In the genomic region with DNA sequence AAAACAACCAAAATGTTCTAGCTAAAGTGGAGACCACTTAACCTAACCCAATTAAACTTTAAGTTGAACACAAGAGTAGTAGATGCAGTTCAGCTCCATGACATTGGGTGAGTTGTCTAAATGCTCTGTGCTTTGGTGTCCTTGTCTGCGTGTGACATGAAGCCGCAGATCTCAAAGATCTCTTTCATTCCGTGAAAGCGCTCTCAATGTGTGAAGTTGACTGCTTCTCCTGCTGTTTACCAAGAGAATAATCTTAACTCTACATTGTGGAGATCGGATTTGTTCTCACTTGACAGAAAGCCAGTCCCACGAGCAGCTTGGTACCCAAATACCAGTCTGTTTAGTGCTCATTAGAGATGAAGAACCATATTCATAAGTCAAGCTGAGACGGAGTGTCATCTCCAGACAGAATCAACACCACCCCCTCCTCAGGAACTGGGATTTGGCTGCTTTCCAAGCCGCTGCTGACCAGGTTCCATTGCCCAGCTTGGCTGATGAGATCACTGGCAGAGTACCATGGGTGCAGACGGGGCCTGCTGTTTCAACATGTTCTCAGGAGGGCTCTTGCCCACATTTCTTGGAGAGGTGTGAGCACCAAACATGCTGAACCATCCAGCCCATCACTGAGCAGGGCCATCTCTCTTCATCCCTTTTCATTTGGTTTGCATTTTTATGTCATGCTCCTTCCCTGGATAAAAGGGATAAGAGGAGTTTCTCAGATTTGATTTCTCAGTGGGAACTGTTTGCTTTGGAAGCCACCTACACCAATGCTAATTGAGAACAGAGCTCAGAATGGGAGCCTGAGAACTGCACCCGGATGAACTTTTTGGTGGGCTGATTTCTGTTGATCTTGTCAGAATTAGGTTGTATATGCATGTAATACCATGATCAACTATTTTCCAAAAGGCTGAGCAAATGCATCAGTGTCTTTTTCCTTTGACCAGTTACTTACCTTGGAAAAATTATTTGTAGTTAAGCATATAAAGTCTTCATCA, we compare ENCODE assay signal across 8 cellular contexts.
A peak's percentile ranks its signal among the peaks of the same experiment; 100 is the strongest.
DNase-seq lines count a peak whose midpoint lies in the region; ATAC-seq and TF ChIP-seq lines count a peak whose summit lies in the region.

No MANE protein-coding gene starts in this region.

- peak overlapping the region; percentile 81 for H3K27ac ChIP-seq in RWPE1

- DNase-seq in Daoy (ENCODE audit: low read depth) (peak; percentile 78), RWPE1 (ENCODE audit: low spot score) (peak; percentile 27), fibroblast of peridontal ligament (ENCODE audit: extremely low read depth) (peak; percentile 70), pons (ENCODE audit: low spot score) (peak; percentile 87), activated T-cell treated with anti-CD3 and anti-CD28 coated beads for 4 hours (no peak)
- DNase-seq in activated CD4-positive, CD25-positive, alpha-beta regulatory T cell treated with anti-CD3 and anti-CD28 coated beads, Interleukin-2, amount 50 U/mL, for 72 hours, result no peak
- DNase-seq in activated CD4-positive, alpha-beta T cell treated with anti-CD3 and anti-CD28 coated beads for 36 hours, result no peak

- intact Hi-C loops in activated CD4-positive, alpha-beta T cell treated with anti-CD3 and anti-CD28 coated beads for 36 hours (cut with DNase I, micrococcal nuclease), result no loop called here

- peaks cover 7% of the 10 kb centered on the region for H3K9me3 Mint-ChIP-seq in activated CD4-positive, alpha-beta T cell treated with anti-CD3 and anti-CD28 coated beads for 36 hours (ENCODE audit: low read depth)

- ATAC-seq in HG02763 (IDR thresholded peaks at IDR 0.05; ENCODE audit: unreplicated experiment), result no peak
- no peak for ATAC-seq in activated CD4-positive, alpha-beta T cell treated with anti-CD3 and anti-CD28 coated beads for 36 hours

- H3K4me1 Mint-ChIP-seq in activated CD4-positive, alpha-beta T cell treated with anti-CD3 and anti-CD28 coated beads for 36 hours, result peaks cover 33% of the 10 kb centered on the region

- no peak overlapping the region for H3K27ac Mint-ChIP-seq in activated CD4-positive, alpha-beta T cell treated with anti-CD3 and anti-CD28 coated beads for 36 hours

- CTCF ChIA-PET in RWPE1 (lab: Yijun Ruan, JAX), result no interaction called here
- CTCF ChIA-PET in activated CD4-positive, alpha-beta T cell treated with anti-CD3 and anti-CD28 coated beads for 36 hours (lab: Charles Lee), result interaction anchor here (0.6 to 1.0 kb wide), 2 partner anchors 112 to 202 kb away, joined by 3 read pairs; no protein-coding TSS in a partner anchor

- peaks cover 18% of the 10 kb centered on the region for H3K27me3 Mint-ChIP-seq in activated CD4-positive, alpha-beta T cell treated with anti-CD3 and anti-CD28 coated beads for 36 hours

- TF ChIP-seq CTCF in RWPE1 (conservative IDR thresholded peaks at IDR 0.05; ENCODE audit: low read depth), result no peak

- H3K36me3 Mint-ChIP-seq in activated CD4-positive, alpha-beta T cell treated with anti-CD3 and anti-CD28 coated beads for 36 hours (ENCODE audit: low read depth), result no peaks in the 10 kb centered on the region

- POLR2A ChIA-PET in RWPE1 (lab: Yijun Ruan, JAX; ENCODE audit: low non-redundant PET), result no interaction called here
- POLR2A ChIA-PET in activated CD4-positive, alpha-beta T cell treated with anti-CD3 and anti-CD28 coated beads for 36 hours (lab: Charles Lee), result no interaction called here

- H3K4me3 Mint-ChIP-seq in activated CD4-positive, alpha-beta T cell treated with anti-CD3 and anti-CD28 coated beads for 36 hours, result no peak overlapping the region

Comparison
In these comparisons a context has a peak if more than half of its experiments do, and no peak if none do; other contexts are left out.
1. DNase-seq: peak in Daoy (single experiment), RWPE1 (single experiment), fibroblast of peridontal ligament (single experiment) and pons (single experiment); none in activated T-cell treated with anti-CD3 and anti-CD28 coated beads for 4 hours (single experiment), activated CD4-positive, CD25-positive, alpha-beta regulatory T cell treated with anti-CD3 and anti-CD28 coated beads, Interleukin-2, amount 50 U/mL, for 72 hours (single experiment) and activated CD4-positive, alpha-beta T cell treated with anti-CD3 and anti-CD28 coated beads for 36 hours (single experiment).